Comparison of ENCODE assay signal across 11 cellular contexts in genomic region chr6:19297880-19298279, GRCh38.
DNase-seq lines count a peak whose midpoint lies in the region; ATAC-seq and TF ChIP-seq lines count a peak whose summit lies in the region.
"Had no signal": no experiment of that assay in that cellular context is flagged by ENCODE, and none has a peak within 500 bp of the region (broad histone marks: within the 10 kb centered on the region; RNA-seq: fewer than 3 reads in every experiment).

No MANE protein-coding gene starts in this region.

- TF ChIP-seq CTCF in foreskin keratinocyte (conservative IDR thresholded peaks at IDR 0.05) (no peak), testis (IDR thresholded peaks at IDR 0.05) (no peak), chondrocyte (IDR thresholded peaks at IDR 0.05) (no peak)

- no peak overlapping the region for H3K4me3 ChIP-seq in testis

- no peaks in the 10 kb centered on the region for H3K9me3 Mint-ChIP-seq in activated CD4-positive, alpha-beta T cell treated with anti-CD3 and anti-CD28 coated beads, Interleukin-2, amount 10 ng/mL, durations not matched to agents 24 days and 14 days
- no peaks in the 10 kb centered on the region for H3K9me3 Mint-ChIP-seq in chondrocyte (ENCODE audit: low read depth)

- no peak overlapping the region for H3K27ac Mint-ChIP-seq in activated CD4-positive, alpha-beta T cell treated with anti-CD3 and anti-CD28 coated beads, Interleukin-2, amount 10 ng/mL, durations not matched to agents 24 days and 14 days
- no peak overlapping the region for H3K27ac Mint-ChIP-seq in chondrocyte (ENCODE audit: unreplicated experiment)
- H3K27ac Mint-ChIP-seq: activated B cell treated with CpG ODN at 0.5 μM for 24 hours; dendritic cell treated with granulocyte-macrophage colony-stimulating factor and Interleukin-4, amounts not matched to agents 40 ng/mL and 50 ng/mL, for 4 days; immature natural killer cell had no signal

- WGBS in testis, 2 donors: 25 to 37% methylated on average over 4 of the region's 4 CpGs

- no peaks in the 10 kb centered on the region for H3K36me3 ChIP-seq in testis (ENCODE audit: low read depth, missing control alignments)

- H3K4me1 ChIP-seq in foreskin keratinocyte (no peaks in the 10 kb centered on the region), testis (no peaks in the 10 kb centered on the region)

- H3K27me3 ChIP-seq in foreskin keratinocyte (no peaks in the 10 kb centered on the region), testis (no peaks in the 10 kb centered on the region)

- intact Hi-C loops in testis (cut with DNase I; ENCODE audit: low total_unique reads): no loop called here
- intact Hi-C loops in activated CD4-positive, alpha-beta T cell treated with anti-CD3 and anti-CD28 coated beads, Interleukin-2, amount 10 ng/mL, durations not matched to agents 24 days and 14 days (cut with micrococcal nuclease): no loop called here

- peak; percentile 55 for DNase-seq in COLO668 (lab: John Stamatoyannopoulos, UW; ENCODE audit: unreplicated experiment)
- DNase-seq in NCI-H1092 (lab: John Stamatoyannopoulos, UW): peak; percentile 18
- DNase-seq in NCI-H510A treated with DMSO at 0.1 percent for 48 hours (lab: John Stamatoyannopoulos, UW): peak; percentile 50
- DNase-seq in foreskin keratinocyte: peak; percentile 42 to 71
- no peak for DNase-seq in testis
- no peak for DNase-seq in stimulated activated CD8-positive, alpha-beta memory T cell treated with anti-CD3 and anti-CD28 coated beads, Interleukin-4, amount 100 ng/mL, for 48 hours
- DNase-seq in activated CD4-positive, alpha-beta T cell treated with anti-CD3 and anti-CD28 coated beads, Interleukin-2, amount 10 ng/mL, durations not matched to agents 24 days and 14 days: no peak
- DNase-seq in chondrocyte (ENCODE audit: low spot score): no peak
- DNase-seq: activated B cell treated with CpG ODN at 0.5 μM for 24 hours, immature natural killer cell had no signal

- H3K4me3 Mint-ChIP-seq in activated CD4-positive, alpha-beta T cell treated with anti-CD3 and anti-CD28 coated beads, Interleukin-2, amount 10 ng/mL, durations not matched to agents 24 days and 14 days: no peak overlapping the region
- H3K4me3 Mint-ChIP-seq in chondrocyte (ENCODE audit: unreplicated experiment): no peak overlapping the region
- H3K4me3 Mint-ChIP-seq: activated B cell treated with CpG ODN at 0.5 μM for 24 hours; dendritic cell treated with granulocyte-macrophage colony-stimulating factor and Interleukin-4, amounts not matched to agents 40 ng/mL and 50 ng/mL, for 4 days; immature natural killer cell had no signal

- H3K36me3 Mint-ChIP-seq in activated CD4-positive, alpha-beta T cell treated with anti-CD3 and anti-CD28 coated beads, Interleukin-2, amount 10 ng/mL, durations not matched to agents 24 days and 14 days (ENCODE audit: low read depth): no peaks in the 10 kb centered on the region
- H3K36me3 Mint-ChIP-seq in chondrocyte (ENCODE audit: low read depth): no peaks in the 10 kb centered on the region
- H3K36me3 Mint-ChIP-seq: immature natural killer cell had no signal

- H3K27me3 Mint-ChIP-seq in activated CD4-positive, alpha-beta T cell treated with anti-CD3 and anti-CD28 coated beads, Interleukin-2, amount 10 ng/mL, durations not matched to agents 24 days and 14 days: no peaks in the 10 kb centered on the region
- H3K27me3 Mint-ChIP-seq in chondrocyte (ENCODE audit: low read depth): no peaks in the 10 kb centered on the region
- H3K27me3 Mint-ChIP-seq: activated B cell treated with CpG ODN at 0.5 μM for 24 hours; dendritic cell treated with granulocyte-macrophage colony-stimulating factor and Interleukin-4, amounts not matched to agents 40 ng/mL and 50 ng/mL, for 4 days had no signal

- no peak for TF ChIP-seq POLR2A in testis (IDR thresholded peaks at IDR 0.05)

- no peaks in the 10 kb centered on the region for H3K9me3 ChIP-seq in testis

- ATAC-seq in foreskin keratinocyte: peak; percentile 93

- H3K4me1 Mint-ChIP-seq in activated CD4-positive, alpha-beta T cell treated with anti-CD3 and anti-CD28 coated beads, Interleukin-2, amount 10 ng/mL, durations not matched to agents 24 days and 14 days: no peaks in the 10 kb centered on the region
- H3K4me1 Mint-ChIP-seq in chondrocyte (ENCODE audit: low read depth): peaks cover 11% of the 10 kb centered on the region
- H3K4me1 Mint-ChIP-seq: activated B cell treated with CpG ODN at 0.5 μM for 24 hours, immature natural killer cell had no signal

- H3K27ac ChIP-seq in foreskin keratinocyte (no peak overlapping the region), testis (no peak overlapping the region)

Comparison
In these comparisons a context has a peak if more than half of its experiments do, and no peak if none do; other contexts are left out.
1. DNase-seq: peak in COLO668 (single experiment), NCI-H1092 (single experiment), NCI-H510A treated with DMSO at 0.1 percent for 48 hours (single experiment) and foreskin keratinocyte (2 of 2); none in testis (single experiment), stimulated activated CD8-positive, alpha-beta memory T cell treated with anti-CD3 and anti-CD28 coated beads, Interleukin-4, amount 100 ng/mL, for 48 hours (single experiment), activated CD4-positive, alpha-beta T cell treated with anti-CD3 and anti-CD28 coated beads, Interleukin-2, amount 10 ng/mL, durations not matched to agents 24 days and 14 days (single experiment) and chondrocyte (single experiment).